In the genomic region with DNA sequence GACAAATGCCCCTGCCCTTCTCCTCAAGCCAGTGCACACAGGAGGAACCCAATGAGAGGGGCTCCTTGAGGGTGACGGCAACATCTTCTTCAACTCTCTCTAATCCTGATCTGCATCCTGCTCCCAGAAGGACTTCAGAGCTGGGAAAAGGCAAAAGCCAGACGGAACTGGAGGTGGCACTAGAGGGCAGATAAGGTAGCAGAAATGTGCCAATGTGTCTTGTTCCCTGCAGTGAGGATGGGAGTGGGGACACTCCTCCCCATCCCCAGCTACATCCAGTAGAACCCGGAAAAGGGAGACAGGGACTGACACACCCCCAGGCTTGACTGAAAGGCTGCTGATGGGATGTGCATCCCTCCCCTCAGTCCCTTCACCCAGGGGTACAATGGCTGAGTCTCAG, we compare ENCODE assay signal across 22 cellular contexts. TPM values are rescaled to one million over a fixed set of nuclear protein-coding genes. Genes with fewer than 3 reads are reported as not detected.
DNase-seq lines count a peak whose midpoint lies in the region; ATAC-seq, FAIRE-seq and TF ChIP-seq lines count a peak whose summit lies in the region.
"Had no signal": no experiment of that assay in that cellular context is flagged by ENCODE, and none has a peak within 500 bp of the region (broad histone marks: within the 10 kb centered on the region; RNA-seq: fewer than 3 reads in every experiment).

No MANE protein-coding gene starts in this region.

- no peak overlapping the region for H3K4me2 ChIP-seq in A549
- no peak overlapping the region for H3K4me2 ChIP-seq in H9 (ENCODE audit: insufficient read depth, insufficient read length, low read length)

- H3K9ac ChIP-seq in H9 (ENCODE audit: extremely low read depth, insufficient read length, low read length): no peak overlapping the region

- no peaks in the 10 kb centered on the region for H4K20me1 ChIP-seq in H9 (ENCODE audit: control insufficient read depth, insufficient read depth, insufficient read length)

- H3K14ac ChIP-seq in H9 (ENCODE audit: insufficient read depth, low read length): no peak overlapping the region

- no peaks in the 10 kb centered on the region for H3K9me3 ChIP-seq in A549
- no peaks in the 10 kb centered on the region for H3K9me3 ChIP-seq in H9 (ENCODE audit: control insufficient read depth, low read depth, low read length)
- H3K9me3 ChIP-seq: Peyer's patch, SJSA1, upper lobe of right lung had no signal

- no peak overlapping the region for H4K91ac ChIP-seq in H9 (ENCODE audit: insufficient read length, low read depth, low read length)

- no peak overlapping the region for H3K18ac ChIP-seq in H9 (ENCODE audit: insufficient read length, low read depth, low read length)

- no peak for TF ChIP-seq RAD21 in A549 (conservative IDR thresholded peaks at IDR 0.05 in 1 of 2, IDR thresholded peaks at IDR 0.05 in 1 of 2)

- no peak overlapping the region for H3K23ac ChIP-seq in H9 (ENCODE audit: insufficient read length, low read depth, low read length)

- TF ChIP-seq CTCF in A549 (IDR thresholded peaks at IDR 0.05): no peak
- 0 out of 3 replicates have a peak, but pooled peaks have one; percentile 14 for TF ChIP-seq CTCF in H9 (conservative IDR thresholded peaks at IDR 0.05)
- TF ChIP-seq CTCF in VCaP (conservative IDR thresholded peaks at IDR 0.05): peak; percentile 24; the same call in 1 of the 2 replicates
- TF ChIP-seq CTCF in glutamatergic neuron (IDR thresholded peaks at IDR 0.05; ENCODE audit: partially characterized antibody, unreplicated experiment): no peak

- DNase-seq in A549 (ENCODE audit: low read depth in 1 of 2, low spot score in 1 of 2): peak in 1 of 2 experiments; percentile 45
- DNase-seq in H9: no peak
- DNase-seq in glutamatergic neuron: no peak
- no peak for DNase-seq in stimulated activated CD4-positive, alpha-beta T cell treated with anti-CD3 and anti-CD28 coated beads, Interleukin-12 subunit alpha, Interleukin-12 subunit beta, amount 100 ng/mL, for 4 hours
- no peak for DNase-seq in NCI-H1436 (lab: John Stamatoyannopoulos, UW)
- DNase-seq in NK-92 treated with Interleukin-12 subunit alpha and Interleukin-12 subunit beta, amount 100 ng/mL, for 24 hours (lab: John Stamatoyannopoulos, UW): no peak
- DNase-seq: activated B cell treated with CpG ODN at 0.5 μM for 24 hours; activated CD4-positive, alpha-beta T cell treated with anti-CD3 and anti-CD28 coated beads, Interleukin-2, amount 50 U/mL, for 48 hours; activated naive CD8-positive, alpha-beta T cell treated with anti-CD3 and anti-CD28 coated beads for 36 hours; KBM-7; mammary epithelial cell; NCI-H187 treated with DMSO at 0.1 percent for 48 hours; NCI-H226; occipital lobe; Peyer's patch; upper lobe of right lung had no signal

- no peak overlapping the region for H4K5ac ChIP-seq in H9 (ENCODE audit: insufficient read length, low read depth, low read length)

- no peak for TF ChIP-seq EP300 in A549 (IDR thresholded peaks at IDR 0.05)

- H3K4ac ChIP-seq in H9 (ENCODE audit: low read depth, low read length): no peak overlapping the region

- CTCF ChIA-PET in A549 (lab: Yijun Ruan, JAX): interaction anchor here (0.5 to 5.2 kb wide), 12 partner anchors 8 to 90 kb away, joined by 3 to 82 read pairs (median 5); a partner anchor contains a TSS

- H3K27ac ChIP-seq in A549 (no peak overlapping the region), H9 (ENCODE audit: insufficient read length, low read depth, low read length) (no peak overlapping the region), VCaP (no peak overlapping the region)
- H3K27ac ChIP-seq: Peyer's patch, SJSA1, upper lobe of right lung had no signal

- peaks cover 34 to 51% of the 10 kb centered on the region in 2 experiments for H3K4me1 Mint-ChIP-seq in H9
- H3K4me1 Mint-ChIP-seq in glutamatergic neuron (ENCODE audit: low read depth, unreplicated experiment): peaks cover 15% of the 10 kb centered on the region

- H3K4me3 ChIP-seq in A549: no peak overlapping the region
- H3K4me3 ChIP-seq: Peyer's patch, SJSA1, upper lobe of right lung had no signal

- H2BK12ac ChIP-seq in H9 (ENCODE audit: insufficient read length, low read depth, low read length): no peak overlapping the region

- 52% methylated on average over 3 of the region's 3 CpGs for WGBS in A549 (ENCODE audit: missing lambda C conversion rate)
- no CpG with 5 or more reads among the region's 3 CpGs for WGBS in H9 (ENCODE audit: extremely low coverage, insufficient read length, low lambda C conversion rate)

- FAIRE-seq in A549 (lab: Jason Lieb, UNC): no peak
- FAIRE-seq: colon, H54 had no signal

- H2BK20ac ChIP-seq in H9 (ENCODE audit: low read depth, low read length, poor library complexity, severe bottlenecking): no peak overlapping the region

- peaks cover 7% of the 10 kb centered on the region for H3K23me2 ChIP-seq in H9 (ENCODE audit: insufficient read length, low read depth, low read length, poor library complexity, severe bottlenecking)

- H2BK5ac ChIP-seq in H9 (ENCODE audit: insufficient read length, low read length): no peak overlapping the region

- ATAC-seq in A549 (peak; percentile 35 to 55; a peak in 4 of 6 replicates), HG02759 (IDR thresholded peaks at IDR 0.05; ENCODE audit: unreplicated experiment) (no peak)
- ATAC-seq: upper lobe of right lung had no signal

- H3K36me3 Mint-ChIP-seq in H9 (ENCODE audit: insufficient read depth in 1 of 3, low read depth in 3 of 3) (no peaks in the 10 kb centered on the region), glutamatergic neuron (ENCODE audit: unreplicated experiment) (peaks cover 11% of the 10 kb centered on the region)
- H3K36me3 Mint-ChIP-seq: activated naive CD8-positive, alpha-beta T cell treated with anti-CD3 and anti-CD28 coated beads for 36 hours had no signal

- H3K4me1 ChIP-seq in A549 (peaks cover 14% of the 10 kb centered on the region), H9 (ENCODE audit: insufficient read depth, low read length) (no peaks in the 10 kb centered on the region)

- peaks cover 66% of the 10 kb centered on the region for H3K27me3 ChIP-seq in H9 (ENCODE audit: insufficient read depth, low read length)

- no peaks in the 10 kb centered on the region for H3K9me3 Mint-ChIP-seq in H9
- H3K9me3 Mint-ChIP-seq in glutamatergic neuron (ENCODE audit: unreplicated experiment): peaks cover 12% of the 10 kb centered on the region
- H3K9me3 Mint-ChIP-seq: activated B cell treated with CpG ODN at 0.5 μM for 24 hours; activated naive CD8-positive, alpha-beta T cell treated with anti-CD3 and anti-CD28 coated beads for 36 hours had no signal

- H2AK5ac ChIP-seq in H9 (ENCODE audit: insufficient read length, low read length): no peak overlapping the region

- POLR2A ChIA-PET in A549 (lab: Yijun Ruan, JAX): no interaction called here

- H3K27me3 Mint-ChIP-seq in H9 (ENCODE audit: low read depth) (peaks cover 91% of the 10 kb centered on the region), glutamatergic neuron (ENCODE audit: unreplicated experiment) (peaks cover 60% of the 10 kb centered on the region)

- no peaks in the 10 kb centered on the region for H3K79me1 ChIP-seq in H9 (ENCODE audit: insufficient read depth, low read depth, low read length, poor library complexity, severe bottlenecking)

- no peak for TF ChIP-seq POLR2A in A549 (IDR thresholded peaks at IDR 0.05; ENCODE audit: low read length)

- H3K27ac Mint-ChIP-seq in H9: no peak overlapping the region
- peak overlapping the region; percentile 9 for H3K27ac Mint-ChIP-seq in glutamatergic neuron (ENCODE audit: unreplicated experiment)
- H3K27ac Mint-ChIP-seq: activated B cell treated with CpG ODN at 0.5 μM for 24 hours; activated naive CD8-positive, alpha-beta T cell treated with anti-CD3 and anti-CD28 coated beads for 36 hours had no signal

- no peak overlapping the region for H3K56ac ChIP-seq in H9 (ENCODE audit: insufficient read length, low read depth, low read length)

- H3K79me2 ChIP-seq in H9 (ENCODE audit: insufficient read depth, low read length): no peaks in the 10 kb centered on the region

- H2AFZ ChIP-seq in H9 (ENCODE audit: low read length): no peak overlapping the region

- H3K4me3 Mint-ChIP-seq in H9 (peak overlapping the region in 1 of 2 experiments; percentile 6; a peak in 1 of 5 replicates), glutamatergic neuron (ENCODE audit: unreplicated experiment) (no peak overlapping the region)
- H3K4me3 Mint-ChIP-seq: activated B cell treated with CpG ODN at 0.5 μM for 24 hours; activated naive CD8-positive, alpha-beta T cell treated with anti-CD3 and anti-CD28 coated beads for 36 hours had no signal

- no peak overlapping the region for H2BK15ac ChIP-seq in H9 (ENCODE audit: low read depth, low read length)

- no peak overlapping the region for H4K8ac ChIP-seq in H9 (replicated peaks; ENCODE audit: insufficient read length, low read depth, low read length)

- H2BK120ac ChIP-seq in H9 (ENCODE audit: low read depth, low read length, poor library complexity, severe bottlenecking): no peak overlapping the region

- no peak overlapping the region for H3T11ph ChIP-seq in H9 (ENCODE audit: low read length)

TF ChIP-seq in A549, 52 proteins besides CTCF, POLR2A, EP300 and RAD21:
- TF ChIP-seq, protein P1, sequence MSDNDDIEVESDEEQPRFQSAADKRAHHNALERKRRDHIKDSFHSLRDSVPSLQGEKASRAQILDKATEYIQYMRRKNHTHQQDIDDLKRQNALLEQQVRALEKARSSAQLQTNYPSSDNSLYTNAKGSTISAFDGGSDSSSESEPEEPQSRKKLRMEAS (IDR thresholded peaks at IDR 0.05): no peak
- TF ChIP-seq HOXB13 (CRISPR knock-in tag; IDR thresholded peaks at IDR 0.05; ENCODE audit: low read depth) (no peak), RARB (CRISPR knock-in tag; IDR thresholded peaks at IDR 0.05) (no peak), HDAC2 (IDR thresholded peaks at IDR 0.05) (no peak), MAZ (IDR thresholded peaks at IDR 0.05; ENCODE audit: borderline replicate concordance, low read depth, low read length) (no peak), CBX2 (IDR thresholded peaks at IDR 0.05; ENCODE audit: borderline replicate concordance, low read depth) (no peak), KDM5A (IDR thresholded peaks at IDR 0.05) (no peak), CHD2 (IDR thresholded peaks at IDR 0.05; ENCODE audit: low read length, partially characterized antibody) (no peak)
- TF ChIP-seq, protein P2, sequence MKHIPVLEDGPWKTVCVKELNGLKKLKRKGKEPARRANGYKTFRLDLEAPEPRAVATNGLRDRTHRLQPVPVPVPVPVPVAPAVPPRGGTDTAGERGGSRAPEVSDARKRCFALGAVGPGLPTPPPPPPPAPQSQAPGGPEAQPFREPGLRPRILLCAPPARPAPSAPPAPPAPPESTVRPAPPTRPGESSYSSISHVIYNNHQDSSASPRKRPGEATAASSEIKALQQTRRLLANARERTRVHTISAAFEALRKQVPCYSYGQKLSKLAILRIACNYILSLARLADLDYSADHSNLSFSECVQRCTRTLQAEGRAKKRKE (CRISPR knock-in tag; IDR thresholded peaks at IDR 0.05; ENCODE audit: low read depth): no peak

RNA-seq across cellular contexts. Expression of a gene that starts 28.5 kb away (rescaled TPM):
- polyA plus RNA-seq in A549 (2011; rRNA removed): 1.3 and 1.4 TPM in 2 replicates
- 1.9 and 2.0 TPM in 2 replicates for polyA plus RNA-seq in A549 (2012; cell fraction: cytosol; rRNA removed)
- polyA plus RNA-seq in A549 (2012; cell fraction: nucleus; rRNA removed): 8.0 and 16.8 TPM in 2 replicates
- polyA plus RNA-seq in A549 (2017; fragmentation: RNase III; extraction: RNeasy Plus Mini Kit Qiagen cat#74134 plus additional on column Dnase treatment): 2.1 to 3.4 TPM (median 2.6 TPM) in 3 replicates
- polyA minus RNA-seq in A549 (2011; rRNA and poly(A)+ RNA removed): 1.2 and 2.1 TPM in 2 replicates
- total RNA-seq in H9 (2021): 6.7 and 6.9 TPM in 2 replicates
- total RNA-seq in glutamatergic neuron (ENCODE audit: unreplicated experiment): 20.8 TPM
- total RNA-seq: SJSA1 had no signal
- polyA plus RNA-seq: fibroblast of lung had no signal

Comparison
In these comparisons a context has a peak if more than half of its experiments do, and no peak if none do; other contexts are left out.
1. CTCF ChIP-seq: peak in H9 (single experiment) and VCaP (single experiment); none in A549 (single experiment) and glutamatergic neuron (single experiment).